8 cellular contexts compared by ENCODE assay signal in the genomic region with DNA sequence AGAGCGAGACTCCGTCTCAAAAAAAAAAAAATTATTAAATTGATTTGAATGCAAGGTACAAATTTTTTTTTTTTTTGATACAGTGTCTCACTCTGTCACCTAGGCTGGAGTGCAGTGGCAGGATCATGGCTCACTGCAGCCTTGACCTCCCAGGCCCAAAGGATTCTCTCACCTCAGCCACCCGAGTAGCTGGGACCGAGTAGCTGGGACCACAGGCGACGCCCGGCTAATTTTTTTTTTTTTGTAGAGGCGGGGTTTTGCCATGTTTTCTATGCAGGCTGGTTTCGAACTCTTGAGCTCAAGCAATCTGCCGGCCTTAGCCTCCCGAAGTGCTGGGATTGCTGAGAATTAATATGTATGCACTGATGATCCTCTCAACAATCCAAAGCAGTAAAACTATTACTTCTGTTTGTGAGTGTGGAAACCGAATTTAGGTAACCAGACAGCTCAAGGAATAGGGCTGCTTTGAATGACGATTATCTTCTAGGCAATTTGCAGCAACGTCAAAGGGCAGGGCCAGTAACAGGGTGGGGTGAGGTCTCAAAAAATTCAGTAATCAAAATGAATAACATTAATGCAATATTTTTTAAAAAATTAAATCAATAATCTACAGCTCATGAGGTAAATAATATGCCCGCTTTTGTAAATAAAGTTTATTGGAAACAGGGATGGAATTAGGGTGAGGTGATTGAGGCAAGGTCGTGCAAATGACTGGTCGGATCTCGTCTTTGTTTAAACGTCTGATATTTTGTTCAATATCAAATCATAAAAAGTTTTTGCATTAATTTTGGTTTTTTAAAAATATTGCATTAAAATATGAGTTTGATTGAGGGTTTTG. TPM values are rescaled to one million over a fixed set of nuclear protein-coding genes. Genes with fewer than 3 reads are reported as not detected.
A peak's percentile ranks its signal among the peaks of the same experiment; 100 is the strongest.
DNase-seq lines count a peak whose midpoint lies in the region; ATAC-seq and TF ChIP-seq lines count a peak whose summit lies in the region.

No MANE protein-coding gene starts in this region.

- peak overlapping the region; percentile 64 for H3K27ac Mint-ChIP-seq in activated naive CD8-positive, alpha-beta T cell treated with anti-CD3 and anti-CD28 coated beads, Interleukin-2, amount 50 U/mL, for 24 hours

- H3K4me1 Mint-ChIP-seq in activated naive CD8-positive, alpha-beta T cell treated with anti-CD3 and anti-CD28 coated beads, Interleukin-2, amount 50 U/mL, for 24 hours = peaks cover 21% of the 10 kb centered on the region

- H3K9me3 ChIP-seq in AG04450 (ENCODE audit: control insufficient read depth, insufficient read depth, low read length) (no peaks in the 10 kb centered on the region), HCT116 (ENCODE audit: control insufficient read depth in 1 of 2, insufficient read depth in 1 of 2, low read depth in 1 of 2, low read length in 2 of 2) (no peaks in the 10 kb centered on the region), tibial nerve (no peaks in the 10 kb centered on the region)

- intact Hi-C loops in HCT116 (cut with micrococcal nuclease) = no loop called here

- H2AFZ ChIP-seq in HCT116 (ENCODE audit: low read depth, low read length, poor library complexity, severe bottlenecking) = no peak overlapping the region

- ATAC-seq in HCT116 (no peak), HG02981 (IDR thresholded peaks at IDR 0.05; ENCODE audit: unreplicated experiment) (no peak)
- ATAC-seq in activated naive CD8-positive, alpha-beta T cell treated with anti-CD3 and anti-CD28 coated beads, Interleukin-2, amount 50 U/mL, for 24 hours = no peak

- POLR2A ChIA-PET in AG04450 (lab: Yijun Ruan, JAX) (interaction anchor here (0.5 to 2.2 kb wide), 11 partner anchors 12 to 682 kb away, joined by 3 to 16 read pairs (median 5); a partner anchor contains a TSS), HCT116 (lab: Charles Lee) (interaction anchor here (0.6 to 1.5 kb wide), 4 partner anchors 8 to 466 kb away, joined by 3 to 5 read pairs (median 4); a partner anchor contains a TSS)

- H3K9ac ChIP-seq in HCT116 (ENCODE audit: low read length) = peak overlapping the region; percentile 95

- H3K79me2 ChIP-seq in HCT116 (ENCODE audit: insufficient read depth, low read length) = peaks cover 51% of the 10 kb centered on the region

- CTCF ChIA-PET in AG04450 (lab: Charles Lee) = interaction anchor here (0.7 to 5.1 kb wide), 15 partner anchors 9 to 414 kb away, joined by 3 to 32 read pairs (median 7); a partner anchor contains a TSS
- CTCF ChIA-PET in HCT116 (lab: Charles Lee) = interaction anchor here (0.9 to 2.7 kb wide), 9 partner anchors 9 to 982 kb away, joined by 3 to 16 read pairs (median 4); a partner anchor contains a TSS

- DNase-seq in AG04450 (ENCODE audit: low read depth, low spot score) = no peak
- no peak for DNase-seq in HCT116 (ENCODE audit: low read depth, low spot score)
- DNase-seq in activated naive CD8-positive, alpha-beta T cell treated with anti-CD3 and anti-CD28 coated beads, Interleukin-2, amount 50 U/mL, for 24 hours = no peak
- DNase-seq in kidney epithelial cell (ENCODE audit: low read depth) = no peak
- no peak for DNase-seq in tibial nerve (ENCODE audit: low spot score in 2 of 2)
- no peak for DNase-seq in NK-92 treated with Interleukin-12 subunit alpha and Interleukin-12 subunit beta, amount 100 ng/mL, for 24 hours (lab: John Stamatoyannopoulos, UW)
- DNase-seq in stimulated activated CD4-positive, alpha-beta T cell treated with anti-CD3 and anti-CD28 coated beads, Interleukin-1b, Interleukin-23, amount 100 ng/mL, for 48 hours = no peak

- H3K27ac ChIP-seq in AG04450 (ENCODE audit: low read depth, low read length) = peak overlapping the region; percentile 70
- H3K27ac ChIP-seq in HCT116 (ENCODE audit: low read depth, low read length) = peak overlapping the region; percentile 79
- H3K27ac ChIP-seq in tibial nerve = peak overlapping the region in 3 of 4 donors; percentile 64 to 79 (median 78)

- no peaks in the 10 kb centered on the region for H3K9me2 ChIP-seq in HCT116 (ENCODE audit: insufficient read depth)

- no peak for TF ChIP-seq EP300 in tibial nerve (IDR thresholded peaks at IDR 0.05)

- peak overlapping the region; percentile 92 for H3K4me2 ChIP-seq in HCT116 (ENCODE audit: low read length)

- WGBS in tibial nerve, 2 donors = 36 to 40% methylated on average over 19 of the region's 19 CpGs

- TF ChIP-seq RAD21 in HCT116 (IDR thresholded peaks at IDR 0.05; ENCODE audit: low read depth) = no peak

- H3K36me3 ChIP-seq in HCT116 (ENCODE audit: control insufficient read depth in 1 of 2, insufficient read depth in 2 of 2, low read length in 2 of 2) = no peaks in the 10 kb centered on the region; a peak in 1 of 4 replicates
- no peaks in the 10 kb centered on the region for H3K36me3 ChIP-seq in kidney epithelial cell (ENCODE audit: control insufficient read depth, insufficient read depth, low read length)
- no peaks in the 10 kb centered on the region for H3K36me3 ChIP-seq in tibial nerve

- H3K9me3 Mint-ChIP-seq in activated naive CD8-positive, alpha-beta T cell treated with anti-CD3 and anti-CD28 coated beads, Interleukin-2, amount 50 U/mL, for 24 hours = no peaks in the 10 kb centered on the region

- no peaks in the 10 kb centered on the region for H3K27me3 Mint-ChIP-seq in activated naive CD8-positive, alpha-beta T cell treated with anti-CD3 and anti-CD28 coated beads, Interleukin-2, amount 50 U/mL, for 24 hours

- BruUV-seq in HCT116 (replicated peaks; lab: Mats Ljungman, UMichigan) = TSS peak; percentile 76

- peak overlapping the region; percentile 78 for H3K4me3 ChIP-seq in AG04450 (ENCODE audit: low read depth, low read length)
- peak overlapping the region; percentile 70 to 89 for H3K4me3 ChIP-seq in HCT116 (replicated peaks in 1 of 2; ENCODE audit: low read depth in 1 of 2, low read length in 2 of 2)
- peak overlapping the region; percentile 73 for H3K4me3 ChIP-seq in kidney epithelial cell (ENCODE audit: low read depth, low read length)
- peak overlapping the region; percentile 42 to 80 (median 70) for H3K4me3 ChIP-seq in tibial nerve

- TF ChIP-seq CTCF in AG04450 (IDR thresholded peaks at IDR 0.05; ENCODE audit: low read depth, low read length) (no peak), HCT116 (IDR thresholded peaks at IDR 0.05 in 2 of 3, conservative IDR thresholded peaks at IDR 0.05 in 1 of 3; ENCODE audit: borderline replicate concordance in 1 of 3, insufficient read depth in 1 of 3, low read depth in 2 of 3, low read length in 2 of 3) (no peak), kidney epithelial cell (IDR thresholded peaks at IDR 0.05; ENCODE audit: insufficient read depth, low read length, poor library complexity, severe bottlenecking) (no peak), tibial nerve (IDR thresholded peaks at IDR 0.05) (no peak)

- H3K4me3 Mint-ChIP-seq in activated naive CD8-positive, alpha-beta T cell treated with anti-CD3 and anti-CD28 coated beads, Interleukin-2, amount 50 U/mL, for 24 hours = peak overlapping the region; percentile 100

- H4K20me1 ChIP-seq in HCT116 (ENCODE audit: insufficient read depth) = no peaks in the 10 kb centered on the region

- peaks cover 29% of the 10 kb centered on the region for H3K36me3 Mint-ChIP-seq in activated naive CD8-positive, alpha-beta T cell treated with anti-CD3 and anti-CD28 coated beads, Interleukin-2, amount 50 U/mL, for 24 hours (ENCODE audit: low read depth)

- peaks cover 0 to 17% of the 10 kb centered on the region in 2 experiments; a peak in 3 of 4 replicates for H3K4me1 ChIP-seq in HCT116 (ENCODE audit: control insufficient read depth in 1 of 2, insufficient read depth in 2 of 2, low read length in 2 of 2)
- peaks cover 0 to 8% (median 0%) of the 10 kb centered on the region in 4 donors for H3K4me1 ChIP-seq in tibial nerve

- no peaks in the 10 kb centered on the region for H3K27me3 ChIP-seq in AG04450 (ENCODE audit: control insufficient read depth, insufficient read depth, low read length)
- no peaks in the 10 kb centered on the region for H3K27me3 ChIP-seq in HCT116 (ENCODE audit: insufficient read depth, low read length)
- H3K27me3 ChIP-seq in kidney epithelial cell (ENCODE audit: control insufficient read depth, insufficient read depth, low read length) = no peaks in the 10 kb centered on the region
- no peaks in the 10 kb centered on the region for H3K27me3 ChIP-seq in tibial nerve

- no peak for TF ChIP-seq POLR2A in HCT116 (IDR thresholded peaks at IDR 0.05; ENCODE audit: borderline replicate concordance, extremely low read depth, insufficient read depth, insufficient read length)
- no peak for TF ChIP-seq POLR2A in tibial nerve (IDR thresholded peaks at IDR 0.05)

- RAD21 ChIA-PET in HCT116 (lab: Charles Lee; ENCODE audit: low non-redundant PET in 1 of 2, low total read pairs in 2 of 2, uncharacterized antibody in 2 of 2, unreplicated experiment in 2 of 2) = no interaction called here

TF ChIP-seq in HCT116, 20 proteins besides CTCF, POLR2A, EP300 and RAD21 (continues in another document):
- TF ChIP-seq, protein P1, sequence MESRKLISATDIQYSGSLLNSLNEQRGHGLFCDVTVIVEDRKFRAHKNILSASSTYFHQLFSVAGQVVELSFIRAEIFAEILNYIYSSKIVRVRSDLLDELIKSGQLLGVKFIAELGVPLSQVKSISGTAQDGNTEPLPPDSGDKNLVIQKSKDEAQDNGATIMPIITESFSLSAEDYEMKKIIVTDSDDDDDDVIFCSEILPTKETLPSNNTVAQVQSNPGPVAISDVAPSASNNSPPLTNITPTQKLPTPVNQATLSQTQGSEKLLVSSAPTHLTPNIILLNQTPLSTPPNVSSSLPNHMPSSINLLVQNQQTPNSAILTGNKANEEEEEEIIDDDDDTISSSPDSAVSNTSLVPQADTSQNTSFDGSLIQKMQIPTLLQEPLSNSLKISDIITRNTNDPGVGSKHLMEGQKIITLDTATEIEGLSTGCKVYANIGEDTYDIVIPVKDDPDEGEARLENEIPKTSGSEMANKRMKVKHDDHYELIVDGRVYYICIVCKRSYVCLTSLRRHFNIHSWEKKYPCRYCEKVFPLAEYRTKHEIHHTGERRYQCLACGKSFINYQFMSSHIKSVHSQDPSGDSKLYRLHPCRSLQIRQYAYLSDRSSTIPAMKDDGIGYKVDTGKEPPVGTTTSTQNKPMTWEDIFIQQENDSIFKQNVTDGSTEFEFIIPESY (IDR thresholded peaks at IDR 0.05; ENCODE audit: extremely low read depth, insufficient replicate concordance, low read length) = no peak

RNA-seq across cellular contexts. Expression of a gene that starts 1.2 kb away (rescaled TPM):
- 3.0 and 3.8 TPM in 2 replicates for polyA plus RNA-seq in AG04450 (2011; rRNA removed)
- 3.1 and 4.0 TPM in 2 replicates for polyA minus RNA-seq in AG04450 (2011; rRNA and poly(A)+ RNA removed)
- total RNA-seq in HCT116 (2021; ENCODE audit: unreplicated experiment) (35.2 TPM), kidney epithelial cell (3.6 and 4.1 TPM in 2 replicates), tibial nerve (under 1 TPM in 3 of 4 donors, not detected in 1; under 0.01 to 0.42 (median 0.30) TPM)
- 7.3 and 10.9 TPM in 2 replicates for polyA plus RNA-seq in HCT116 (2012)

RNA-seq across cellular contexts. Expression of a gene that starts 39.2 kb away (rescaled TPM):
- polyA plus RNA-seq in AG04450 (2011; rRNA removed) = 8.6 and 9.1 TPM in 2 replicates
- polyA minus RNA-seq in AG04450 (2011; rRNA and poly(A)+ RNA removed) = 26.8 and 27.1 TPM in 2 replicates
- 6.1 TPM for total RNA-seq in HCT116 (2021; ENCODE audit: unreplicated experiment)
- polyA plus RNA-seq in HCT116 (2012) = 7.5 and 13.6 TPM in 2 replicates
- total RNA-seq in kidney epithelial cell = 14.0 and 14.2 TPM in 2 replicates
- 10 to 100 TPM; 11.5 to 16.3 (median 13.9) TPM for total RNA-seq in tibial nerve

RNA-seq across cellular contexts. Expression of a gene that starts 49.9 kb away (rescaled TPM):
- polyA plus RNA-seq in AG04450 (2011; rRNA removed) = 17.8 and 19.2 TPM in 2 replicates
- polyA minus RNA-seq in AG04450 (2011; rRNA and poly(A)+ RNA removed) = 21.9 and 22.2 TPM in 2 replicates
- total RNA-seq in HCT116 (2021; ENCODE audit: unreplicated experiment) = 13.9 TPM
- 8.4 and 10.3 TPM in 2 replicates for polyA plus RNA-seq in HCT116 (2012)
- total RNA-seq in kidney epithelial cell = 6.0 and 9.2 TPM in 2 replicates
- 10 to 100 TPM; 23.4 to 28.3 (median 26.8) TPM for total RNA-seq in tibial nerve
